ENCODE assay signal across 32 cellular contexts in genomic region chr4:120432451-120432850, GRCh38.
"Had no signal": no experiment of that assay in that cellular context is flagged by ENCODE, and none has a peak within 500 bp of the region (broad histone marks: within the 10 kb centered on the region; RNA-seq: fewer than 3 reads in every experiment).

No MANE protein-coding gene starts in this region.

- H3K9me3 Mint-ChIP-seq: natural killer cell treated with Interleukin-12 subunit alpha and Interleukin-12 subunit beta and Interleukin-15 and Interleukin-18, amount 100 ng/mL, for 72 hours; neural crest cell had no signal

- H3K4me1 Mint-ChIP-seq: immature natural killer cell; naive thymus-derived CD4-positive, alpha-beta T cell; stimulated activated naive B cell treated with anti-CD40 and anti-IgM and Interleukin-4, amounts not matched to agents 10 μg/mL and 1 μg/mL and 100 μg/mL, for 72 hours had no signal

- H3K36me3 Mint-ChIP-seq: immature natural killer cell; naive thymus-derived CD4-positive, alpha-beta T cell; natural killer cell treated with Interleukin-12 subunit alpha and Interleukin-12 subunit beta and Interleukin-15 and Interleukin-18, amount 100 ng/mL, for 72 hours; stimulated activated naive B cell treated with anti-CD40 and anti-IgM and Interleukin-4, amounts not matched to agents 10 μg/mL and 1 μg/mL and 100 μg/mL, for 72 hours; type B pancreatic cell had no signal

- H3K27me3 Mint-ChIP-seq: natural killer cell treated with Interleukin-12 subunit alpha and Interleukin-12 subunit beta and Interleukin-15 and Interleukin-18, amount 100 ng/mL, for 72 hours; stimulated activated naive B cell treated with anti-CD40 and anti-IgM and Interleukin-4, amounts not matched to agents 10 μg/mL and 1 μg/mL and 100 μg/mL, for 72 hours; type B pancreatic cell had no signal

- H3K27ac Mint-ChIP-seq: immature natural killer cell; naive thymus-derived CD4-positive, alpha-beta T cell; natural killer cell treated with Interleukin-12 subunit alpha and Interleukin-12 subunit beta and Interleukin-15 and Interleukin-18, amount 100 ng/mL, for 72 hours; stimulated activated naive B cell treated with anti-CD40 and anti-IgM and Interleukin-4, amounts not matched to agents 10 μg/mL and 1 μg/mL and 100 μg/mL, for 72 hours; type B pancreatic cell had no signal

- H3K27ac ChIP-seq: left lung, lower lobe of right lung, pancreas, prostate gland, skin epidermis, stomach, suprapubic skin, thoracic aorta, tibial nerve, uterus had no signal

- H3K9me3 ChIP-seq: left lung, lower lobe of right lung, mucosa of descending colon, pancreas, prostate gland, stomach, suprapubic skin, thoracic aorta, tibial nerve, uterus had no signal

- H3K4me3 Mint-ChIP-seq: immature natural killer cell; naive thymus-derived CD4-positive, alpha-beta T cell; natural killer cell treated with Interleukin-12 subunit alpha and Interleukin-12 subunit beta and Interleukin-15 and Interleukin-18, amount 100 ng/mL, for 72 hours; neural crest cell; stimulated activated naive B cell treated with anti-CD40 and anti-IgM and Interleukin-4, amounts not matched to agents 10 μg/mL and 1 μg/mL and 100 μg/mL, for 72 hours; type B pancreatic cell had no signal

- DNase-seq: hypothalamus; immature natural killer cell; kidney; left colon; left lung; lower lobe of right lung; mammary epithelial cell; midbrain; mucosa of descending colon; naive thymus-derived CD4-positive, alpha-beta T cell; nucleus accumbens; pancreas; posterior cingulate gyrus; retina; right cardiac atrium; stimulated activated CD4-positive, alpha-beta T cell treated with anti-CD3 and anti-CD28 coated beads, Interleukin-12 subunit alpha, Interleukin-12 subunit beta, amount 100 ng/mL, for 4 hours; stimulated activated CD4-positive, alpha-beta T cell treated with anti-CD3 and anti-CD28 coated beads, Interleukin-15, amount 100 ng/mL, for 24 hours; stimulated activated CD4-positive, alpha-beta T cell treated with anti-CD3 and anti-CD28 coated beads, Interleukin-2, amount 100 ng/mL, for 24 hours; stimulated activated CD4-positive, alpha-beta T cell treated with anti-CD3 and anti-CD28 coated beads, Interleukin-4, amount 100 ng/mL, for 1 hour; stimulated activated naive B cell treated with anti-CD40 and anti-IgM and Interleukin-4, amounts not matched to agents 10 μg/mL and 1 μg/mL and 100 μg/mL, for 72 hours; stimulated activated naive CD8-positive, alpha-beta T cell treated with anti-CD3 and anti-CD28 coated beads, Interleukin-15, Interleukin-2, amounts not matched to agents 100 U/mL and 50 U/mL, for 24 hours; stomach; uterus had no signal

- ATAC-seq: left colon; left lung; lower lobe of right lung; mucosa of descending colon; naive thymus-derived CD4-positive, alpha-beta T cell; natural killer cell treated with Interleukin-12 subunit alpha and Interleukin-12 subunit beta and Interleukin-15 and Interleukin-18, amount 100 ng/mL, for 72 hours; pancreas; right cardiac atrium; sciatic nerve; stimulated activated naive B cell treated with anti-CD40 and anti-IgM and Interleukin-4, amounts not matched to agents 10 μg/mL and 1 μg/mL and 100 μg/mL, for 72 hours; stimulated activated naive CD8-positive, alpha-beta T cell treated with anti-CD3 and anti-CD28 coated beads, Interleukin-15, Interleukin-2, amounts not matched to agents 100 U/mL and 50 U/mL, for 24 hours had no signal

- H3K4me3 ChIP-seq: left lung, lower lobe of right lung, mucosa of descending colon, pancreas, prostate gland, skin epidermis, stomach, suprapubic skin, thoracic aorta, tibial nerve, uterus had no signal

- H3K4me1 ChIP-seq: left lung, lower lobe of right lung, pancreas, prostate gland, stomach, suprapubic skin, tibial nerve, uterus had no signal

- H3K36me3 ChIP-seq: left lung, lower lobe of right lung, pancreas, prostate gland, stomach, suprapubic skin, thoracic aorta, tibial nerve, uterus had no signal

- H3K27me3 ChIP-seq: left lung, pancreas, stomach, suprapubic skin, tibial nerve, uterus had no signal
